ENCODE assay signal across 24 cellular contexts in genomic region chr19:27858981-27859581, GRCh38.
A peak's percentile ranks its signal among the peaks of the same experiment; 100 is the strongest.
DNase-seq lines count a peak whose midpoint lies in the region; ATAC-seq and TF ChIP-seq lines count a peak whose summit lies in the region.
"Had no signal": no experiment of that assay in that cellular context is flagged by ENCODE, and none has a peak within 500 bp of the region (broad histone marks: within the 10 kb centered on the region; RNA-seq: fewer than 3 reads in every experiment).

No MANE protein-coding gene starts in this region.

- no peaks in the 10 kb centered on the region for H3K27me3 ChIP-seq in SJCRH30
- H3K27me3 ChIP-seq: BE2C, Peyer's patch, SJSA1 had no signal

- 0 out of 2 replicates have a peak, but pooled peaks cover 3% of the 10 kb centered on the region for H3K9me3 ChIP-seq in SJCRH30 (replicated peaks)
- H3K9me3 ChIP-seq: BE2C, HAP-1, SJSA1 had no signal

- H3K36me3 ChIP-seq in SJCRH30: no peaks in the 10 kb centered on the region
- H3K36me3 ChIP-seq: BE2C, HAP-1, Peyer's patch, SJSA1 had no signal

- no peak overlapping the region for H3K4me3 ChIP-seq in SJCRH30
- H3K4me3 ChIP-seq: A549, GM23338, HAP-1, Peyer's patch, SJSA1 had no signal

- peaks cover 5% of the 10 kb centered on the region for H3K4me1 ChIP-seq in SJCRH30
- H3K4me1 ChIP-seq: A549, BE2C, HAP-1, Peyer's patch, SJSA1 had no signal

- TF ChIP-seq RAD21 in Ishikawa (IDR thresholded peaks at IDR 0.05; ENCODE audit: low read depth): no peak

- ATAC-seq in left lobe of liver: peak; percentile 34
- no peak for ATAC-seq in HG03571 (IDR thresholded peaks at IDR 0.05; ENCODE audit: unreplicated experiment)
- ATAC-seq: A549, GM23338, HepG2 had no signal

- TF ChIP-seq EP300 in Ishikawa (IDR thresholded peaks at IDR 0.05; ENCODE audit: borderline replicate concordance): peak; percentile 94

- H3K27ac ChIP-seq in SJCRH30: peak overlapping the region; percentile 26
- H3K27ac ChIP-seq: A549, HL-60, Peyer's patch, SJSA1 had no signal

- DNase-seq in COLO668 (lab: John Stamatoyannopoulos, UW; ENCODE audit: unreplicated experiment): peak; percentile 69
- DNase-seq in SJCRH30: peak; percentile 17 to 22
- DNase-seq in left lobe of liver (ENCODE audit: low spot score): no peak
- no peak for DNase-seq in SIG-M5 (lab: John Stamatoyannopoulos, UW)
- DNase-seq in NOMO-1 treated with DMSO at 0.1 percent for 48 hours (lab: John Stamatoyannopoulos, UW; ENCODE audit: unreplicated experiment): no peak
- DNase-seq: BE2C; DMS79 treated with DMSO at 0.1 percent for 48 hours; KBM-7; MV-4-11; NCI-H1105 treated with DMSO at 0.1 percent for 48 hours; NCI-H1694; NCI-H2107; NCI-H446 treated with DMSO at 0.1 percent for 48 hours; NCI-H526 treated with DMSO at 0.1 percent for 48 hours; NK-92 treated with Interleukin-12 subunit alpha and Interleukin-12 subunit beta, amount 100 ng/mL, for 24 hours; Peyer's patch had no signal

TF ChIP-seq in Ishikawa, 13 proteins besides CTCF, POLR2A, EP300 and RAD21:
- TF ChIP-seq FOXM1 (IDR thresholded peaks at IDR 0.05; ENCODE audit: borderline replicate concordance, low read depth) (peak; percentile 87), ZBTB7A (IDR thresholded peaks at IDR 0.05; ENCODE audit: low read depth) (no peak), EGR1 (IDR thresholded peaks at IDR 0.05) (no peak), CEBPB (IDR thresholded peaks at IDR 0.05) (no peak), TEAD4 (IDR thresholded peaks at IDR 0.05) (peak; percentile 54), USF1 (IDR thresholded peaks at IDR 0.05) (no peak), TCF12 (IDR thresholded peaks at IDR 0.05; ENCODE audit: low read depth) (peak; percentile 97), NFIC (IDR thresholded peaks at IDR 0.05) (peak; percentile 84), MAX (IDR thresholded peaks at IDR 0.05) (0 out of 2 replicates have a peak, but pooled peaks have one; percentile 21)

Comparison
In these comparisons a context has a peak if more than half of its experiments do, and no peak if none do; other contexts are left out.
1. DNase-seq: peak in COLO668 (single experiment) and SJCRH30 (2 of 2); none in left lobe of liver (single experiment), SIG-M5 (single experiment) and NOMO-1 treated with DMSO at 0.1 percent for 48 hours (single experiment).